8 cellular contexts compared by ENCODE assay signal in genomic region chr1:184051138-184051484, GRCh38. TPM values are rescaled to one million over a fixed set of nuclear protein-coding genes. Genes with fewer than 3 reads are reported as not detected.
DNase-seq lines count a peak whose midpoint lies in the region; ATAC-seq and TF ChIP-seq lines count a peak whose summit lies in the region.

No MANE protein-coding gene starts in this region.

- H3K4me3 ChIP-seq in SU-DHL-6 (ENCODE audit: insufficient read depth, low read length, poor library complexity, severe bottlenecking) (peak overlapping the region; percentile 75), fibroblast of villous mesenchyme (ENCODE audit: low read depth, low read length) (peak overlapping the region; percentile 85), psoas muscle (peak overlapping the region; percentile 80)

- H3K4me1 ChIP-seq in psoas muscle, result peaks cover 23% of the 10 kb centered on the region

- no peaks in the 10 kb centered on the region for H3K9me2 ChIP-seq in SU-DHL-6 (replicated peaks; ENCODE audit: insufficient read depth, low read length)

- H3K27me3 ChIP-seq in SU-DHL-6 (ENCODE audit: low read length) (no peaks in the 10 kb centered on the region), psoas muscle (ENCODE audit: insufficient read depth in 3 of 3, low read length in 2 of 3) (no peaks in the 10 kb centered on the region)

- peaks cover 9% of the 10 kb centered on the region; the same call in 1 of the 2 replicates for H3K79me2 ChIP-seq in SU-DHL-6 (ENCODE audit: insufficient read depth, low read length)

- no peaks in the 10 kb centered on the region for H4K20me1 ChIP-seq in SU-DHL-6 (ENCODE audit: low read depth, low read length)

- peak; percentile 12 to 49 (median 32) for ATAC-seq in psoas muscle
- no peak for ATAC-seq in GM18873 (IDR thresholded peaks at IDR 0.05; ENCODE audit: low FRiP score, unreplicated experiment)

- H2AFZ ChIP-seq in SU-DHL-6 (ENCODE audit: low read depth, low read length, severe bottlenecking), result peak overlapping the region; percentile 91

- TF ChIP-seq CTCF in SU-DHL-6 (IDR thresholded peaks at IDR 0.05; ENCODE audit: insufficient read depth, low read length, poor library complexity, severe bottlenecking), result no peak
- TF ChIP-seq CTCF in fibroblast of villous mesenchyme (IDR thresholded peaks at IDR 0.05; ENCODE audit: insufficient read depth, low read depth, low read length), result no peak
- TF ChIP-seq CTCF in psoas muscle (IDR thresholded peaks at IDR 0.05), result no peak

- 0 to 1% (median 0%) methylated on average over 6 of the region's 6 CpGs for WGBS in psoas muscle, 3 donors

- intact Hi-C loops in psoas muscle (cut with DNase I), result no loop called here

- peak overlapping the region; percentile 84 for H3K4me2 ChIP-seq in SU-DHL-6 (ENCODE audit: low read depth, low read length, poor library complexity, severe bottlenecking)

- H3K9me3 ChIP-seq in SU-DHL-6 (ENCODE audit: insufficient read depth, low read length), result no peaks in the 10 kb centered on the region
- H3K9me3 ChIP-seq in psoas muscle, result no peaks in the 10 kb centered on the region

- DNase-seq in NCI-H748 treated with DMSO at 0.1 percent for 48 hours (lab: John Stamatoyannopoulos, UW) (peak; percentile 8), NCI-H748 (lab: John Stamatoyannopoulos, UW; ENCODE audit: unreplicated experiment) (no peak), fibroblast of villous mesenchyme (ENCODE audit: low read depth) (no peak), psoas muscle (no peak), NCI-H1694 (lab: John Stamatoyannopoulos, UW) (no peak), retina (no peak)

- H3K27ac ChIP-seq in SU-DHL-6 (ENCODE audit: low read depth, low read length), result peak overlapping the region; percentile 79
- peak overlapping the region; percentile 83 for H3K27ac ChIP-seq in psoas muscle

- H3F3A ChIP-seq in SU-DHL-6 (ENCODE audit: insufficient read depth), result no peaks in the 10 kb centered on the region

- H3K9ac ChIP-seq in SU-DHL-6 (ENCODE audit: low read length), result peak overlapping the region; percentile 84

- H3K36me3 ChIP-seq in SU-DHL-6 (ENCODE audit: low read length) (peaks cover 4% of the 10 kb centered on the region; the same call in 1 of the 2 replicates), psoas muscle (ENCODE audit: insufficient read depth in 1 of 2, low read depth in 1 of 2) (peaks cover 0 to 18% of the 10 kb centered on the region in 2 donors)

RNA-seq across cellular contexts. Expression of gene TSEN15, which starts 0.4 kb away (rescaled TPM):
- total RNA-seq in fibroblast of villous mesenchyme (53.5 and 58.0 TPM in 2 replicates), psoas muscle (10 to 100 TPM; 21.0 to 32.1 (median 25.0) TPM)
- 10 to 100 TPM; 15.9 to 38.7 (median 19.3) TPM for polyA plus RNA-seq in psoas muscle

RNA-seq across cellular contexts. Expression of gene COLGALT2, which starts 13.6 kb away (rescaled TPM):
- total RNA-seq in fibroblast of villous mesenchyme (0.64 and 0.86 TPM in 2 replicates), psoas muscle (10 to 100 TPM in 1 of 4 donors, 1 to 10 TPM in 3; 2.1 to 15.5 (median 6.4) TPM)
- 1 to 10 TPM in 2 of 3 donors, under 1 TPM in 1; 0.83 to 1.9 (median 1.4) TPM for polyA plus RNA-seq in psoas muscle
